In the genomic region with DNA sequence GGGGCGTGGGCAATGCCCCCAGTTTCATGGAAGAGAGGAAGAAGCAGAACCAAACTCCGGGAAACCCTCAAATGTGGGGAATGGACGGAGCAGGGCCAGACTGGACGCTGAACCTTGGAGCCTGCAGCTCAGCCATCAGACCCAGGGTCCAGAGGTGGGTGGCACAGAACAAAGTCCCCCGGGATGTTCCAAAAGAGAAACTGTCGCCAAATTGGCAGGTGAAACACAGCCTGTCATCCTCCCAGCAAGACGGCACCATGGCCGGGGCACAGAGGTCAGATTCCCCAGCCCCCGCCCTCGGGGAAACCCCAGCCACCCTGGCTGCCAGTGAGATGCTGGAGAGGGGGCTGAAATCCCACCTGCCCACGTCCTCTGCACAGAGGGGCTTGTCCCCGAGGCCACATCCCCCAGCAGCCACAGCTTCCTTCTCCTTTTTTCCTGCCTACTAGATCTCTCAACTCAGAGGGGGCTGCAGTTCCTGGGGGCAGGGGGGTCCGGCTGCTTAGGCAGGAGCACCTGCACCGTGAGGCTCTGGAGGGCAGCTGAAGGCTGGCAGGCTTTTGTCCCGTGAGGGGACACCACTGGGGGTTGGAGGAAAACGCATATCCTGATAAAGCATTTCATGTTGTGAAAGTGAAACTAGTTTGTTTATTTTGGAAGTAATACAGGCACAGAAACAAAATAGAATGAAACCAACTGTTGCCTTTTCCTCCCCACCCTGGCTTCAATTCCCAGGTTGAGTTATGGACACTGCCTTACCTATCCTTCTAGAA, we compare ENCODE assay signal across 8 cellular contexts. TPM values are rescaled to one million over a fixed set of nuclear protein-coding genes. Genes with fewer than 3 reads are reported as not detected.
DNase-seq lines count a peak whose midpoint lies in the region; ATAC-seq, FAIRE-seq and TF ChIP-seq lines count a peak whose summit lies in the region.

No MANE protein-coding gene starts in this region.

- POLR2A ChIA-PET in AG04449 (lab: Yijun Ruan, JAX): interaction anchor here (0.6 kb wide), 1 partner anchor 80 kb away, joined by 3 read pairs; no protein-coding TSS in a partner anchor
- POLR2A ChIA-PET in K562 (lab: Yijun Ruan, JAX): interaction anchor here (0.6 to 1.6 kb wide), 3 partner anchors 9 to 374 kb away, joined by 3 to 5 read pairs (median 4); partner anchors contain the start of gene NOTUM

- no peaks in the 10 kb centered on the region for H4K20me1 ChIP-seq in K562 (replicated peaks; ENCODE audit: control insufficient read depth, insufficient read depth, low read length)

- no TSS peak for BruUV-seq in K562 (replicated peaks; lab: Mats Ljungman, UMichigan)

- CTCF ChIA-PET in AG04449 (lab: Yijun Ruan, JAX): interaction anchor here (1.5 to 2.7 kb wide), 3 partner anchors 9 to 33 kb away, joined by 4 to 8 read pairs (median 4); no protein-coding TSS in a partner anchor
- CTCF ChIA-PET in K562 (lab: Yijun Ruan, JAX; ENCODE audit: low intra/inter-chr PET ratio): no interaction called here

- FAIRE-seq in K562 (lab: Jason Lieb, UNC): peak; percentile 32

- H3K27me3 ChIP-seq in K562 (ENCODE audit: control insufficient read depth in 2 of 2, insufficient read depth in 2 of 2, low read length in 2 of 2) (no peaks in the 10 kb centered on the region), mononuclear cell (ENCODE audit: insufficient read depth, low read length) (no peaks in the 10 kb centered on the region)

- WGBS in K562 (ENCODE audit: insufficient coverage, low coverage, missing lambda C conversion rate): 58% methylated on average over 15 of the region's 16 CpGs

- peaks cover 11% of the 10 kb centered on the region; the same call in 2 of the 3 replicates for H3K79me2 ChIP-seq in K562 (ENCODE audit: control insufficient read depth, insufficient read depth, low read length)

- no peaks in the 10 kb centered on the region for H3K9me1 ChIP-seq in K562 (ENCODE audit: control insufficient read depth, insufficient read depth, low read length)

- DNase-seq in AG04449 (ENCODE audit: low read depth, low spot score) (no peak), KBM-7 (peak; percentile 47), K562 (ENCODE audit: extremely low read depth in 1 of 4, low spot score in 3 of 4) (no peak), NCI-H524 (lab: John Stamatoyannopoulos, UW) (no peak)
- no peak for DNase-seq in activated CD4-positive, alpha-beta T cell treated with anti-CD3 and anti-CD28 coated beads for 48 hours

- TF ChIP-seq POLR2A in K562 (conservative IDR thresholded peaks at IDR 0.05): no peak

- peak overlapping the region; percentile 35 to 88 for H3K9ac ChIP-seq in K562 (ENCODE audit: insufficient read depth in 1 of 2, low read depth in 2 of 2, low read length in 2 of 2)

- peak overlapping the region; percentile 67 for H3K27ac ChIP-seq in K562 (ENCODE audit: extremely low read depth, low read depth, low read length)

- no peak for TF ChIP-seq RAD21 in K562 (CRISPR knock-in tag; conservative IDR thresholded peaks at IDR 0.05 in 1 of 2, IDR thresholded peaks at IDR 0.05 in 1 of 2)

- intact Hi-C loops in K562 (cut with micrococcal nuclease): loop anchor here (5.0 kb wide), 2 partner anchors 43 to 98 kb away; no protein-coding TSS in a partner anchor

- TF ChIP-seq CTCF in AG04449 (IDR thresholded peaks at IDR 0.05; ENCODE audit: insufficient read depth, low read length, missing control alignments) (no peak), K562 (IDR thresholded peaks at IDR 0.05 in 2 of 3, conservative IDR thresholded peaks at IDR 0.05 in 1 of 3; ENCODE audit: insufficient read depth in 2 of 3, low read depth in 1 of 3, low read length in 3 of 3) (no peak)

- H2AFZ ChIP-seq in K562 (ENCODE audit: low read depth, low read length): peak overlapping the region; percentile 76

- ATAC-seq in K562 (no peak), GM21717 (IDR thresholded peaks at IDR 0.05; ENCODE audit: unreplicated experiment) (no peak), HG03108 (IDR thresholded peaks at IDR 0.05; ENCODE audit: unreplicated experiment) (no peak)

- H3K9me3 ChIP-seq in K562 (replicated peaks; ENCODE audit: control insufficient read depth, insufficient read depth, low read depth, low read length) (no peaks in the 10 kb centered on the region; the same call in 1 of the 2 replicates), mononuclear cell (ENCODE audit: low read depth, low read length) (no peaks in the 10 kb centered on the region)

- in situ Hi-C loops in KBM-7 (cut with MboI; ENCODE audit: low pct_unique_long_range_greater_than_20kb, low sequenced_read_pairs): no loop called here
- in situ Hi-C loops in K562 (cut with MboI): no loop called here

- TF ChIP-seq EP300 in K562 (IDR thresholded peaks at IDR 0.05; ENCODE audit: low read length): no peak

- peak overlapping the region; percentile 30 for H3K4me3 ChIP-seq in AG04449 (ENCODE audit: low read depth, low read length)
- H3K4me3 ChIP-seq in K562: no peak overlapping the region
- peak overlapping the region; percentile 52 for H3K4me3 ChIP-seq in mononuclear cell (ENCODE audit: low read length)

- H3K4me2 ChIP-seq in K562 (ENCODE audit: insufficient read depth, low read length): peak overlapping the region; percentile 71

- H3K36me3 ChIP-seq in K562 (ENCODE audit: control insufficient read depth, insufficient read depth, low read length): no peaks in the 10 kb centered on the region

- peaks cover 49 to 95% of the 10 kb centered on the region in 2 experiments for H3K4me1 ChIP-seq in K562 (replicated peaks in 1 of 2; ENCODE audit: control insufficient read depth in 2 of 2, insufficient read depth in 2 of 2, low read length in 2 of 2)
- H3K4me1 ChIP-seq in mononuclear cell (ENCODE audit: insufficient read depth, low read length): peaks cover 42% of the 10 kb centered on the region

RNA-seq across cellular contexts. Expression of gene SECTM1, which starts 1.2 kb away (rescaled TPM):
- 0.86 TPM in 1 of 2 replicates, not detected in the other for total RNA-seq in K562 (2011; cell fraction: chromatin; rRNA removed; ENCODE audit: low replicate concordance)
- 0.53 and 0.83 TPM in 2 replicates for total RNA-seq in K562 (2011; cell fraction: nucleolus; rRNA removed)
- total RNA-seq in K562 (2011; cell fraction: nucleoplasm; rRNA removed): 0.99 TPM in 1 of 2 replicates, not detected in the other
- total RNA-seq in K562 (2014; rRNA removed) (0.18 TPM in 1 of 2 replicates, not detected in the other), K562 (2014; rRNA removed; fragmentation: Illumina TruSeq; extraction: Trizol) (not detected in 2 replicates), K562 (2015; rRNA removed; fragmentation: Illumina TruSeq; extraction: Trizol) (not detected in 2 replicates), K562 (2021) (0.11 TPM in 1 of 2 replicates, not detected in the other), mononuclear cell (49.5 TPM)
- polyA plus RNA-seq in K562 (2011; rRNA removed) (0.19 and 0.46 TPM in 2 replicates), K562 (2014; fragmentation: Illumina TruSeq; extraction: Trizol) (0.15 TPM in 1 of 2 replicates, not detected in the other), K562 (2014; fragmentation: Nextera tagmentation; extraction: Ambion mirVana) (not detected), K562 (2014; rRNA removed) (not detected in 2 replicates)
- 0.35 and 1.1 TPM in 2 replicates for polyA plus RNA-seq in K562 (2011; cell fraction: cytosol; rRNA removed)
- 0.31 and 0.47 TPM in 2 replicates for polyA plus RNA-seq in K562 (2011; cell fraction: nucleus; rRNA removed)
- polyA plus RNA-seq in K562 (2012): 0.36 and 0.57 TPM in 2 replicates
- polyA minus RNA-seq in K562 (2011; rRNA and poly(A)+ RNA removed): 0.18 and 0.33 TPM in 2 replicates
- not detected in 2 replicates for polyA minus RNA-seq in K562 (2011; cell fraction: cytosol; rRNA and poly(A)+ RNA removed)
- polyA minus RNA-seq in K562 (2011; cell fraction: nucleus; rRNA and poly(A)+ RNA removed): 0.94 TPM in 1 of 2 replicates, not detected in the other

RNA-seq across cellular contexts. Expression of gene CD7, which starts 17.4 kb away (rescaled TPM):
- 0.44 TPM in 1 of 2 replicates, not detected in the other for total RNA-seq in K562 (2011; cell fraction: chromatin; rRNA removed; ENCODE audit: low replicate concordance)
- total RNA-seq in K562 (2011; cell fraction: nucleolus; rRNA removed): 0.66 and 0.83 TPM in 2 replicates
- 0.69 TPM in 1 of 2 replicates, not detected in the other for total RNA-seq in K562 (2011; cell fraction: nucleoplasm; rRNA removed)
- total RNA-seq in K562 (2014; rRNA removed): not detected in 2 replicates
- total RNA-seq in K562 (2014; rRNA removed; fragmentation: Illumina TruSeq; extraction: Trizol): not detected in 2 replicates
- not detected in 2 replicates for total RNA-seq in K562 (2015; rRNA removed; fragmentation: Illumina TruSeq; extraction: Trizol)
- 0.18 and 0.35 TPM in 2 replicates for total RNA-seq in K562 (2021)
- polyA plus RNA-seq in K562 (2011; rRNA removed): 0.21 and 0.85 TPM in 2 replicates
- polyA plus RNA-seq in K562 (2011; cell fraction: cytosol; rRNA removed): 0.34 and 1.3 TPM in 2 replicates
- polyA plus RNA-seq in K562 (2011; cell fraction: nucleus; rRNA removed): 0.88 and 1.2 TPM in 2 replicates
- 0.16 and 0.19 TPM in 2 replicates for polyA plus RNA-seq in K562 (2012)
- not detected in 2 replicates for polyA plus RNA-seq in K562 (2014; fragmentation: Illumina TruSeq; extraction: Trizol)
- polyA plus RNA-seq in K562 (2014; fragmentation: Nextera tagmentation; extraction: Ambion mirVana): not detected
- not detected in 2 replicates for polyA plus RNA-seq in K562 (2014; rRNA removed)
- not detected in 2 replicates for polyA minus RNA-seq in K562 (2011; rRNA and poly(A)+ RNA removed)
- polyA minus RNA-seq in K562 (2011; cell fraction: cytosol; rRNA and poly(A)+ RNA removed): 1.0 TPM in 1 of 2 replicates, not detected in the other
- polyA minus RNA-seq in K562 (2011; cell fraction: nucleus; rRNA and poly(A)+ RNA removed): 0.27 TPM in 1 of 2 replicates, not detected in the other
- total RNA-seq in mononuclear cell: 48.5 TPM

RNA-seq across cellular contexts. Expression of gene TEX19, which starts 24.2 kb away (rescaled TPM):
- 1.0 and 1.2 TPM in 2 replicates for total RNA-seq in K562 (2011; cell fraction: chromatin; rRNA removed; ENCODE audit: low replicate concordance)
- total RNA-seq in K562 (2011; cell fraction: nucleolus; rRNA removed): 1.2 TPM in 2 replicates
- total RNA-seq in K562 (2011; cell fraction: nucleoplasm; rRNA removed): 1.0 and 1.8 TPM in 2 replicates
- total RNA-seq in K562 (2014; rRNA removed): 1.6 and 2.4 TPM in 2 replicates
- total RNA-seq in K562 (2014; rRNA removed; fragmentation: Illumina TruSeq; extraction: Trizol): 0.93 and 1.4 TPM in 2 replicates
- total RNA-seq in K562 (2015; rRNA removed; fragmentation: Illumina TruSeq; extraction: Trizol): 1.6 and 2.0 TPM in 2 replicates
- total RNA-seq in K562 (2021): 1.4 and 2.1 TPM in 2 replicates
- polyA plus RNA-seq in K562 (2011; rRNA removed): 3.6 and 4.9 TPM in 2 replicates
- polyA plus RNA-seq in K562 (2011; cell fraction: cytosol; rRNA removed): 4.1 and 5.7 TPM in 2 replicates
- 1.2 and 1.9 TPM in 2 replicates for polyA plus RNA-seq in K562 (2011; cell fraction: nucleus; rRNA removed)
- 2.0 and 5.3 TPM in 2 replicates for polyA plus RNA-seq in K562 (2012)
- 1.9 and 2.3 TPM in 2 replicates for polyA plus RNA-seq in K562 (2014; fragmentation: Illumina TruSeq; extraction: Trizol)
- under 1 TPM; 0.10 to 0.57 TPM for polyA plus RNA-seq in K562 (2014; fragmentation: Nextera tagmentation; extraction: Ambion mirVana)
- polyA plus RNA-seq in K562 (2014; rRNA removed): 1.9 and 2.2 TPM in 2 replicates
- 2.4 and 2.7 TPM in 2 replicates for polyA minus RNA-seq in K562 (2011; rRNA and poly(A)+ RNA removed)
- polyA minus RNA-seq in K562 (2011; cell fraction: cytosol; rRNA and poly(A)+ RNA removed): 0.91 and 1.5 TPM in 2 replicates
- 0.13 and 0.56 TPM in 2 replicates for polyA minus RNA-seq in K562 (2011; cell fraction: nucleus; rRNA and poly(A)+ RNA removed)
- not detected for total RNA-seq in mononuclear cell

RNA-seq across cellular contexts. Expression of gene UTS2R, which starts 36.8 kb away (rescaled TPM):
- total RNA-seq in K562 (2011; cell fraction: chromatin; rRNA removed; ENCODE audit: low replicate concordance): not detected in 2 replicates
- total RNA-seq in K562 (2011; cell fraction: nucleolus; rRNA removed): not detected in 2 replicates
- total RNA-seq in K562 (2011; cell fraction: nucleoplasm; rRNA removed): not detected in 2 replicates
- not detected in 2 replicates for total RNA-seq in K562 (2014; rRNA removed)
- not detected in 2 replicates for total RNA-seq in K562 (2014; rRNA removed; fragmentation: Illumina TruSeq; extraction: Trizol)
- not detected in 2 replicates for total RNA-seq in K562 (2015; rRNA removed; fragmentation: Illumina TruSeq; extraction: Trizol)
- total RNA-seq in K562 (2021): 0.22 TPM in 1 of 2 replicates, not detected in the other
- polyA plus RNA-seq in K562 (2011; rRNA removed): not detected in 2 replicates
- not detected in 2 replicates for polyA plus RNA-seq in K562 (2011; cell fraction: cytosol; rRNA removed)
- polyA plus RNA-seq in K562 (2011; cell fraction: nucleus; rRNA removed): 0.27 TPM in 1 of 2 replicates, not detected in the other
- polyA plus RNA-seq in K562 (2012): not detected in 2 replicates
- not detected in 2 replicates for polyA plus RNA-seq in K562 (2014; fragmentation: Illumina TruSeq; extraction: Trizol)
- not detected for polyA plus RNA-seq in K562 (2014; fragmentation: Nextera tagmentation; extraction: Ambion mirVana)
- not detected in 2 replicates for polyA plus RNA-seq in K562 (2014; rRNA removed)
- polyA minus RNA-seq in K562 (2011; rRNA and poly(A)+ RNA removed): not detected in 2 replicates
- polyA minus RNA-seq in K562 (2011; cell fraction: cytosol; rRNA and poly(A)+ RNA removed): not detected in 2 replicates
- not detected in 2 replicates for polyA minus RNA-seq in K562 (2011; cell fraction: nucleus; rRNA and poly(A)+ RNA removed)
- total RNA-seq in mononuclear cell: not detected

Comparison
In these comparisons a context has a peak if more than half of its experiments do, and no peak if none do; other contexts are left out.
1. RNA of gene SECTM1, which starts 1.2 kb away (total RNA-seq): 49.5 TPM in mononuclear cell (single experiment); 0.11 to 0.99 TPM in K562; every median in the first group is over 10 times any median in the second.
2. RNA of gene CD7, which starts 17.4 kb away (total RNA-seq): 48.5 TPM in mononuclear cell (single experiment); 0.18 to 0.83 TPM in K562; every median in the first group is over 10 times any median in the second.